7 cellular contexts compared by ENCODE assay signal in the genomic region with DNA sequence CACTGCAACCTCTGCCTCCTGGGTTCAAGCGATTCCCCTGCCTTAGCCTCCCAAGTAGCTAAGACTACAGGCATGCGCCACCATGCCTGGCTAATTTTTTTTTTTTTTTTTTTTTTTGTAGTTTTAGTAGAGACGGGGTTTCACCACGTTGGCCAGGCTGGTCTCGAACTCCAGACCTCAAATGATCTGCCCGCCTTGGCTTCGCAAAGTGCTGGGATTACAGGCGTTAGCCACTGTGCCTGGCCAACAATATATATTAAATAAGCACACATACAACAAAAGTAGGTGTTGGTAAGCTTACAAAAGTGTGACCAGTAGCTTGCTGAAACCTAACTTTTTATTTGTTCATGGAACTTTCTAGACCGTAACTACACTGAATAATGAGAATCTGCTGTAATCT.
DNase-seq lines count a peak whose midpoint lies in the region; ATAC-seq and TF ChIP-seq lines count a peak whose summit lies in the region.
"Not testable (repeated sequence)": the region's sequence is repeated elsewhere in the genome, so short reads cannot be mapped to it uniquely, and the experiment has no call there.

No MANE protein-coding gene starts in this region.

- H3K36me3 ChIP-seq in RWPE2 (ENCODE audit: low read depth); ascending aorta; right atrium auricular region; mucosa of descending colon (ENCODE audit: low read depth); spleen: not testable (repeated sequence)

- not testable (repeated sequence) for H3K9me3 Mint-ChIP-seq in activated CD4-positive, alpha-beta memory T cell treated with anti-CD3 and anti-CD28 coated beads for 36 hours; activated T-helper 1 cell treated with anti-CD3 and anti-CD28 coated beads, Interleukin-12 subunit alpha, Interleukin-12 subunit beta, Interleukin-2, Interleukin-4 antibody, amounts not matched to agents 30 ng/mL and 10 ng/mL and 1 ng/mL, durations not matched to agents 14 hours and 24 hours and 36 hours

- not testable (repeated sequence) for H3K27ac Mint-ChIP-seq in activated CD4-positive, alpha-beta memory T cell treated with anti-CD3 and anti-CD28 coated beads for 36 hours; activated T-helper 1 cell treated with anti-CD3 and anti-CD28 coated beads, Interleukin-12 subunit alpha, Interleukin-12 subunit beta, Interleukin-2, Interleukin-4 antibody, amounts not matched to agents 30 ng/mL and 10 ng/mL and 1 ng/mL, durations not matched to agents 14 hours and 24 hours and 36 hours

- not testable (repeated sequence) for TF ChIP-seq POLR2A in spleen (IDR thresholded peaks at IDR 0.05)

- H3K9me3 ChIP-seq in RWPE2 (ENCODE audit: severe bottlenecking); ascending aorta; right atrium auricular region; mucosa of descending colon; spleen: not testable (repeated sequence)

- CTCF ChIA-PET in activated CD4-positive, alpha-beta memory T cell treated with anti-CD3 and anti-CD28 coated beads for 36 hours (lab: Charles Lee), result not testable (repeated sequence)

- H3K4me1 ChIP-seq in RWPE2 (ENCODE audit: insufficient read depth, poor library complexity, severe bottlenecking); ascending aorta; right atrium auricular region; mucosa of descending colon (ENCODE audit: low read depth); spleen: not testable (repeated sequence)

- WGBS in spleen, 5 donors, result 94 to 97% (median 95%) methylated on average over 6 to 8 of the region's 9 CpGs

- not testable (repeated sequence) for H3K4me3 Mint-ChIP-seq in activated CD4-positive, alpha-beta memory T cell treated with anti-CD3 and anti-CD28 coated beads for 36 hours; activated T-helper 1 cell treated with anti-CD3 and anti-CD28 coated beads, Interleukin-12 subunit alpha, Interleukin-12 subunit beta, Interleukin-2, Interleukin-4 antibody, amounts not matched to agents 30 ng/mL and 10 ng/mL and 1 ng/mL, durations not matched to agents 14 hours and 24 hours and 36 hours

- ATAC-seq in RWPE2 (ENCODE audit: low read depth); mucosa of descending colon: not testable (repeated sequence)

- H3K4me3 ChIP-seq in RWPE2 (ENCODE audit: severe bottlenecking); ascending aorta; right atrium auricular region; mucosa of descending colon; spleen: not testable (repeated sequence)

- not testable (repeated sequence) for H3K27me3 ChIP-seq in RWPE2 (ENCODE audit: insufficient read depth, poor library complexity, severe bottlenecking); ascending aorta; right atrium auricular region; spleen (replicated peaks in 1 of 7)

- not testable (repeated sequence) for H3K27ac ChIP-seq in RWPE2 (ENCODE audit: poor library complexity, severe bottlenecking); ascending aorta; right atrium auricular region; spleen

- not testable (repeated sequence) for TF ChIP-seq CTCF in RWPE2 (IDR thresholded peaks at IDR 0.05; ENCODE audit: poor library complexity, severe bottlenecking); ascending aorta (IDR thresholded peaks at IDR 0.05); right atrium auricular region (IDR thresholded peaks at IDR 0.05); mucosa of descending colon (IDR thresholded peaks at IDR 0.05); spleen (IDR thresholded peaks at IDR 0.05 in 8 of 11, conservative IDR thresholded peaks at IDR 0.05 in 3 of 11)

- intact Hi-C loops in activated CD4-positive, alpha-beta memory T cell treated with anti-CD3 and anti-CD28 coated beads for 36 hours (cut with micrococcal nuclease); activated T-helper 1 cell treated with anti-CD3 and anti-CD28 coated beads, Interleukin-12 subunit alpha, Interleukin-12 subunit beta, Interleukin-2, Interleukin-4 antibody, amounts not matched to agents 30 ng/mL and 10 ng/mL and 1 ng/mL, durations not matched to agents 14 hours and 24 hours and 36 hours (cut with micrococcal nuclease); ascending aorta (cut with DNase I); mucosa of descending colon (cut with DNase I, micrococcal nuclease); spleen (cut with DNase I; ENCODE audit: low total_unique reads): not testable (repeated sequence)

- not testable (repeated sequence) for H3K36me3 Mint-ChIP-seq in activated CD4-positive, alpha-beta memory T cell treated with anti-CD3 and anti-CD28 coated beads for 36 hours; activated T-helper 1 cell treated with anti-CD3 and anti-CD28 coated beads, Interleukin-12 subunit alpha, Interleukin-12 subunit beta, Interleukin-2, Interleukin-4 antibody, amounts not matched to agents 30 ng/mL and 10 ng/mL and 1 ng/mL, durations not matched to agents 14 hours and 24 hours and 36 hours (ENCODE audit: low read depth)

- H3K4me1 Mint-ChIP-seq in activated CD4-positive, alpha-beta memory T cell treated with anti-CD3 and anti-CD28 coated beads for 36 hours (ENCODE audit: low read depth); activated T-helper 1 cell treated with anti-CD3 and anti-CD28 coated beads, Interleukin-12 subunit alpha, Interleukin-12 subunit beta, Interleukin-2, Interleukin-4 antibody, amounts not matched to agents 30 ng/mL and 10 ng/mL and 1 ng/mL, durations not matched to agents 14 hours and 24 hours and 36 hours (ENCODE audit: low read depth): not testable (repeated sequence)

- POLR2A ChIA-PET in activated CD4-positive, alpha-beta memory T cell treated with anti-CD3 and anti-CD28 coated beads for 36 hours (lab: Charles Lee), result not testable (repeated sequence)

- not testable (repeated sequence) for H3K27me3 Mint-ChIP-seq in activated CD4-positive, alpha-beta memory T cell treated with anti-CD3 and anti-CD28 coated beads for 36 hours; activated T-helper 1 cell treated with anti-CD3 and anti-CD28 coated beads, Interleukin-12 subunit alpha, Interleukin-12 subunit beta, Interleukin-2, Interleukin-4 antibody, amounts not matched to agents 30 ng/mL and 10 ng/mL and 1 ng/mL, durations not matched to agents 14 hours and 24 hours and 36 hours (ENCODE audit: insufficient read depth)

- DNase-seq in RWPE2 (ENCODE audit: low spot score) (peak; percentile 57), ascending aorta (ENCODE audit: low spot score in 2 of 2) (peak; percentile 5 to 39), right atrium auricular region (ENCODE audit: low spot score) (peak; percentile 58), mucosa of descending colon (peak; percentile 0 to 36 (median 9)), spleen (peak; percentile 72)
- peak; percentile 7 for DNase-seq in activated CD4-positive, alpha-beta memory T cell treated with anti-CD3 and anti-CD28 coated beads for 36 hours
- peak; percentile 0 for DNase-seq in activated T-helper 1 cell treated with anti-CD3 and anti-CD28 coated beads, Interleukin-12 subunit alpha, Interleukin-12 subunit beta, Interleukin-2, Interleukin-4 antibody, amounts not matched to agents 30 ng/mL and 10 ng/mL and 1 ng/mL, durations not matched to agents 14 hours and 24 hours and 36 hours (ENCODE audit: low spot score)

Comparison
In these comparisons a context has a peak if more than half of its experiments do, and no peak if none do; other contexts are left out.
1. DNase-seq: peak in every context shown above with its lines; median percentile 72 in spleen; 58 in right atrium auricular region; 57 in RWPE2; 22 in ascending aorta; 9 in mucosa of descending colon; 7 in activated CD4-positive, alpha-beta memory T cell treated with anti-CD3 and anti-CD28 coated beads for 36 hours; 0 in activated T-helper 1 cell treated with anti-CD3 and anti-CD28 coated beads, Interleukin-12 subunit alpha, Interleukin-12 subunit beta, Interleukin-2, Interleukin-4 antibody, amounts not matched to agents 30 ng/mL and 10 ng/mL and 1 ng/mL, durations not matched to agents 14 hours and 24 hours and 36 hours.